Comparison of ENCODE assay signal across 9 cellular contexts in genomic region chr17:81342062-81342699, GRCh38. TPM values are rescaled to one million over a fixed set of nuclear protein-coding genes. Genes with fewer than 3 reads are reported as not detected.
DNase-seq lines count a peak whose midpoint lies in the region; ATAC-seq and TF ChIP-seq lines count a peak whose summit lies in the region.
"Had no signal": no experiment of that assay in that cellular context is flagged by ENCODE, and none has a peak within 500 bp of the region (broad histone marks: within the 10 kb centered on the region; RNA-seq: fewer than 3 reads in every experiment).

No MANE protein-coding gene starts in this region.

- CTCF ChIA-PET in SK-N-SH (lab: Yijun Ruan, JAX), result interaction anchor here (1.3 to 3.5 kb wide), 7 partner anchors 10 to 55 kb away, joined by 3 to 17 read pairs (median 5); partner anchors contain the start of gene SLC38A10

- H3K9ac ChIP-seq in ES-I3 (ENCODE audit: low read depth, low read length) (peak overlapping the region; percentile 86), SK-N-SH (peak overlapping the region; percentile 95; the same call in 1 of the 2 replicates), trophoblast cell (ENCODE audit: low read length) (peak overlapping the region; percentile 96)

- TF ChIP-seq CTCF in SK-N-SH (IDR thresholded peaks at IDR 0.05) (no peak), fibroblast of villous mesenchyme (IDR thresholded peaks at IDR 0.05; ENCODE audit: insufficient read depth, low read depth, low read length) (no peak)

- H2BK12ac ChIP-seq in trophoblast cell (ENCODE audit: low read length), result no peak overlapping the region

- H4K8ac ChIP-seq in trophoblast cell (ENCODE audit: low read depth, low read length), result peak overlapping the region; percentile 10

- H3K14ac ChIP-seq in trophoblast cell (ENCODE audit: low read length), result peak overlapping the region; percentile 22

- peak overlapping the region; percentile 70 for H4K91ac ChIP-seq in trophoblast cell (ENCODE audit: low read depth, low read length)

- peaks cover 56% of the 10 kb centered on the region for H4K20me1 ChIP-seq in SK-N-SH (ENCODE audit: insufficient read depth)

- H3F3A ChIP-seq in SK-N-SH (replicated peaks; ENCODE audit: insufficient read depth), result peaks cover 16% of the 10 kb centered on the region

- peak overlapping the region; percentile 28 for H3K18ac ChIP-seq in trophoblast cell (ENCODE audit: low read length)

- 88% methylated on average over 27 of the region's 27 CpGs for WGBS in SK-N-SH (ENCODE audit: low lambda C conversion rate)
- WGBS in trophoblast cell (ENCODE audit: extremely low coverage, insufficient coverage, insufficient read length), result no CpG with 5 or more reads among the region's 27 CpGs

- H2BK5ac ChIP-seq in trophoblast cell (ENCODE audit: low read depth, low read length, poor library complexity), result no peak overlapping the region

- H2BK120ac ChIP-seq in trophoblast cell (ENCODE audit: insufficient read depth, low read length, poor library complexity), result peak overlapping the region; percentile 33

- POLR2A ChIA-PET in SK-N-SH (lab: Yijun Ruan, JAX), result interaction anchor here (0.8 to 2.2 kb wide), 5 partner anchors 11 to 95 kb away, joined by 3 to 14 read pairs (median 6); no protein-coding TSS in a partner anchor

- H3K9me3 ChIP-seq in ES-I3 (ENCODE audit: control insufficient read depth, insufficient read depth, low read length) (no peaks in the 10 kb centered on the region), SK-N-SH (no peaks in the 10 kb centered on the region), trophoblast cell (ENCODE audit: insufficient read depth, low read depth, low read length) (peaks cover 1% of the 10 kb centered on the region)
- H3K9me3 ChIP-seq: neutrophil had no signal

- no peaks in the 10 kb centered on the region for H3K9me2 ChIP-seq in SK-N-SH

- peaks cover 46% of the 10 kb centered on the region for H3K79me1 ChIP-seq in trophoblast cell (ENCODE audit: low read length)

- H3K79me2 ChIP-seq in SK-N-SH (ENCODE audit: insufficient read depth), result peaks cover 74% of the 10 kb centered on the region
- H3K79me2 ChIP-seq in trophoblast cell (ENCODE audit: control insufficient read depth, insufficient read depth, low read length, poor library complexity), result peaks cover 35% of the 10 kb centered on the region

- no peak for TF ChIP-seq RAD21 in SK-N-SH (IDR thresholded peaks at IDR 0.05; ENCODE audit: low read length)

- H3K4me3 ChIP-seq in SK-N-SH (ENCODE audit: low read depth in 2 of 2, low read length in 1 of 2) (peak overlapping the region; percentile 100), fibroblast of villous mesenchyme (ENCODE audit: low read depth, low read length) (peak overlapping the region; percentile 95), trophoblast cell (ENCODE audit: low read depth, low read length) (peak overlapping the region; percentile 68)

- ATAC-seq in GM18520 (IDR thresholded peaks at IDR 0.05; ENCODE audit: unreplicated experiment), result no peak
- no peak for ATAC-seq in HG02970 (IDR thresholded peaks at IDR 0.05; ENCODE audit: low FRiP score, unreplicated experiment)

- H2AFZ ChIP-seq in SK-N-SH (ENCODE audit: low read depth) (no peak overlapping the region), trophoblast cell (ENCODE audit: insufficient read depth, low read length, poor library complexity) (no peak overlapping the region)

- H3K4me1 ChIP-seq in ES-I3 (ENCODE audit: insufficient read depth, low read length) (peaks cover 20% of the 10 kb centered on the region; the same call in 1 of the 2 replicates), SK-N-SH (ENCODE audit: control insufficient read depth in 1 of 2, insufficient read depth in 2 of 2, low read depth in 1 of 2, low read length in 1 of 2) (peaks cover 10 to 64% of the 10 kb centered on the region in 2 experiments), trophoblast cell (ENCODE audit: control insufficient read depth in 1 of 2, insufficient read depth in 2 of 2, low read length in 2 of 2) (peaks cover 21 to 34% of the 10 kb centered on the region in 2 experiments)

- H3K27ac ChIP-seq in SK-N-SH (ENCODE audit: low read depth in 2 of 2, low read length in 1 of 2) (peak overlapping the region; percentile 87 to 99), trophoblast cell (ENCODE audit: low read depth, low read length) (no peak overlapping the region)
- H3K27ac ChIP-seq: neutrophil had no signal

- H4K12ac ChIP-seq in trophoblast cell (ENCODE audit: low read depth, low read length), result no peak overlapping the region

- DNase-seq in SK-N-SH, result no peak
- DNase-seq in fibroblast of villous mesenchyme (ENCODE audit: low read depth), result peak; percentile 28
- DNase-seq in trophoblast cell, result no peak
- DNase-seq in hippocampal formation (lab: John Stamatoyannopoulos, UW), result no peak
- DNase-seq in NCI-H748 (lab: John Stamatoyannopoulos, UW; ENCODE audit: unreplicated experiment), result no peak

- H3K4me2 ChIP-seq in SK-N-SH, result peak overlapping the region; percentile 100
- H3K4me2 ChIP-seq in trophoblast cell (ENCODE audit: low read length), result peak overlapping the region; percentile 85

- H3K4ac ChIP-seq in trophoblast cell (ENCODE audit: low read depth, low read length), result peak overlapping the region; percentile 98

- H3K27me3 ChIP-seq in SK-N-SH (ENCODE audit: insufficient read depth) (no peaks in the 10 kb centered on the region), trophoblast cell (ENCODE audit: insufficient read depth, low read length) (peaks cover 13% of the 10 kb centered on the region)

- no peak for TF ChIP-seq EP300 in SK-N-SH (IDR thresholded peaks at IDR 0.05; ENCODE audit: borderline replicate concordance in 1 of 2, low read depth in 1 of 2, low read length in 1 of 2)

- H2AK5ac ChIP-seq in trophoblast cell (ENCODE audit: low read length), result no peak overlapping the region

- no peak overlapping the region for H3K23ac ChIP-seq in trophoblast cell (ENCODE audit: low read length)

- no peaks in the 10 kb centered on the region for H3K36me3 ChIP-seq in ES-I3 (ENCODE audit: insufficient read depth, low read length)
- peaks cover 11 to 14% of the 10 kb centered on the region in 2 experiments for H3K36me3 ChIP-seq in SK-N-SH (replicated peaks in 1 of 2; ENCODE audit: control insufficient read depth in 1 of 2, insufficient read depth in 2 of 2, low read length in 1 of 2)
- H3K36me3 ChIP-seq in trophoblast cell (ENCODE audit: control insufficient read depth in 1 of 2, insufficient read depth in 2 of 2, low read length in 2 of 2), result peaks cover 4 to 8% of the 10 kb centered on the region in 2 experiments
- H3K36me3 ChIP-seq: neutrophil had no signal

TF ChIP-seq in SK-N-SH, 30 proteins besides CTCF, POLR2A, EP300 and RAD21 (continues in another document):
- TF ChIP-seq FOXM1 (IDR thresholded peaks at IDR 0.05; ENCODE audit: low read depth) (no peak), TEAD4 (IDR thresholded peaks at IDR 0.05; ENCODE audit: borderline replicate concordance, insufficient read depth) (no peak), MXI1 (IDR thresholded peaks at IDR 0.05; ENCODE audit: low read depth, low read length) (no peak), NFIC (IDR thresholded peaks at IDR 0.05; ENCODE audit: borderline replicate concordance) (no peak), MAX (IDR thresholded peaks at IDR 0.05; ENCODE audit: low read depth) (no peak), RXRA (IDR thresholded peaks at IDR 0.05; ENCODE audit: borderline replicate concordance, low read depth) (no peak), USF2 (IDR thresholded peaks at IDR 0.05; ENCODE audit: borderline replicate concordance, low read depth, low read length) (no peak), YY1 (IDR thresholded peaks at IDR 0.05; ENCODE audit: low read depth) (no peak), PBX3 (IDR thresholded peaks at IDR 0.05) (no peak), TAF1 (IDR thresholded peaks at IDR 0.05; ENCODE audit: borderline replicate concordance, low read depth, low read length) (no peak), GABPA (IDR thresholded peaks at IDR 0.05; ENCODE audit: low read depth) (no peak)

RNA-seq across cellular contexts. Expression of gene SLC38A10, which starts 47.1 kb away (rescaled TPM):
- 64.3 and 82.2 TPM in 2 replicates for polyA plus RNA-seq in SK-N-SH (2012; rRNA removed)
- polyA plus RNA-seq in SK-N-SH (2012; cell fraction: cytosol; rRNA removed), result 29.3 and 49.2 TPM in 2 replicates
- 190 and 211 TPM in 2 replicates for polyA plus RNA-seq in SK-N-SH (2012; cell fraction: nucleus; rRNA removed)
- total RNA-seq in fibroblast of villous mesenchyme, result 51.4 and 57.3 TPM in 2 replicates
- 35.9 and 39.2 TPM in 2 replicates for polyA plus RNA-seq in trophoblast cell (2013)

RNA-seq across cellular contexts. Expression of gene BAHCC1, which starts 53.1 kb away (rescaled TPM):
- polyA plus RNA-seq in SK-N-SH (2012; rRNA removed), result 3.6 and 6.4 TPM in 2 replicates
- polyA plus RNA-seq in SK-N-SH (2012; cell fraction: cytosol; rRNA removed), result 1.4 and 4.3 TPM in 2 replicates
- 27.3 and 28.3 TPM in 2 replicates for polyA plus RNA-seq in SK-N-SH (2012; cell fraction: nucleus; rRNA removed)
- total RNA-seq in fibroblast of villous mesenchyme, result 6.5 and 8.4 TPM in 2 replicates
- 2.8 and 3.1 TPM in 2 replicates for polyA plus RNA-seq in trophoblast cell (2013)
